Comparison of ENCODE assay signal across 8 cellular contexts in the genomic region with DNA sequence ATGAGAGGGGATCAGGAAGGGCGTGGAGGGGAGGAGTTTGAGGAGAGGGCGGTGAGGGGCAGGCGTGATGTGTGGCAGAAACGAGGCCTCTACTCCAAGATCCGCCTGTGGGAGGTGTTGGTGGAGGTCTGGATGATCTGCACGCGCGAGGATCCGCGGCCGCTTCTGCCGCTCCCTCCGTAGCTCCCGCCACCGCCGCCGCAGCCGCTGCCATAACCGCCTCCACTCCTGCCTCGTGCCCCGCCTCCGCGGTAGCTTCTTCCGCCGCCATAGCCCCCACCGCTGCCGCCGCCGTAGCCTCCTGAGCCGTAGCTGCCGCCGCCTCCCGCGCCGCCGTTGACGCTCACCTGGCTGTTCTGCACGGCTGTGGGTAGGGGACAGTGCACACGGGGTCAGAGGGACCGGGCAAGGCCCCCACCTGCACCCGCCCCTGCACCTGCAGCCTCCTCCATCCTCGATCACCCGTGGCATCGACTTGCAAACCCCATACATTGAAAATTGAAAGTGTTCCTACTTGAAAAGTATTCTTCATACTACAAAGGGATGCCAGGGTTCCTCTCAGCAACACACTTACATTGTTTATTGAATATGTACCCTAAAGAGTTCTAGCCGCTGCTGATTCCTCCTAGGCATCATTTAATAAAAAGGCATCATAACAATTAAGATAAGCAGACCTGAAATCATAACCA. TPM values are rescaled to one million over a fixed set of nuclear protein-coding genes. Genes with fewer than 3 reads are reported as not detected.
DNase-seq lines count a peak whose midpoint lies in the region; ATAC-seq and TF ChIP-seq lines count a peak whose summit lies in the region.

No MANE protein-coding gene starts in this region.

- no peak for TF ChIP-seq CTCF in omental fat pad (IDR thresholded peaks at IDR 0.05)
- no peak for TF ChIP-seq CTCF in type B pancreatic cell (conservative IDR thresholded peaks at IDR 0.05)

- H3K4me3 ChIP-seq in HUES6 (ENCODE audit: low read depth, low read length), result peak overlapping the region; percentile 50

- H3K9me3 Mint-ChIP-seq in type B pancreatic cell, result no peaks in the 10 kb centered on the region

- peak overlapping the region; percentile 65 for H3K27ac Mint-ChIP-seq in type B pancreatic cell

- H3K36me3 ChIP-seq in HUES6 (ENCODE audit: control insufficient read depth, insufficient read depth, low read length), result no peaks in the 10 kb centered on the region

- H3K36me3 Mint-ChIP-seq in type B pancreatic cell, result no peaks in the 10 kb centered on the region

- DNase-seq in activated CD4-positive, alpha-beta T cell treated with anti-CD3 and anti-CD28 coated beads for 24 hours (ENCODE audit: low read depth in 2 of 2), result peak; percentile 22 to 33
- DNase-seq in effector CD4-positive, alpha-beta T cell, result peak; percentile 33
- DNase-seq in omental fat pad (ENCODE audit: low spot score) (no peak), type B pancreatic cell (ENCODE audit: extremely low spot score, unreplicated experiment) (no peak), inferior parietal cortex (ENCODE audit: extremely low spot score) (no peak), KG1 (lab: John Stamatoyannopoulos, UW) (no peak), DMS114 treated with DMSO at 0.1 percent for 48 hours (lab: John Stamatoyannopoulos, UW; ENCODE audit: unreplicated experiment) (no peak)

- H3K9me3 ChIP-seq in HUES6 (ENCODE audit: control insufficient read depth, insufficient read depth, low read depth, low read length), result no peaks in the 10 kb centered on the region

- peaks cover 78% of the 10 kb centered on the region for H3K27me3 Mint-ChIP-seq in type B pancreatic cell

- peaks cover 13% of the 10 kb centered on the region for H3K4me1 Mint-ChIP-seq in type B pancreatic cell (ENCODE audit: unreplicated experiment)

- peaks cover 75% of the 10 kb centered on the region for H3K27me3 ChIP-seq in HUES6 (ENCODE audit: control insufficient read depth, insufficient read depth, low read length)

- H3K4me1 ChIP-seq in HUES6 (ENCODE audit: control insufficient read depth, insufficient read depth, low read length), result peaks cover 7% of the 10 kb centered on the region

- no peak overlapping the region for H3K27ac ChIP-seq in HUES6 (ENCODE audit: low read depth, low read length)

- ATAC-seq in omental fat pad (ENCODE audit: low FRiP score), result peak; percentile 55

- peak overlapping the region; percentile 85 for H3K4me3 Mint-ChIP-seq in type B pancreatic cell

- no peak overlapping the region for H3K9ac ChIP-seq in HUES6 (ENCODE audit: low read length)

RNA-seq across cellular contexts. Expression of gene KRT1, which starts 11.0 kb away (rescaled TPM):
- under 1 TPM in 1 of 4 donors, not detected in 3; 0.47 TPM for total RNA-seq in omental fat pad
- total RNA-seq in type B pancreatic cell (ENCODE audit: low replicate concordance), result 269 and 837 TPM in 2 replicates

RNA-seq across cellular contexts. Expression of gene KRT77, which starts 12.1 kb away (rescaled TPM):
- total RNA-seq in omental fat pad (not detected), type B pancreatic cell (ENCODE audit: low replicate concordance) (0.27 and 2.3 TPM in 2 replicates)

RNA-seq across cellular contexts. Expression of gene KRT2, which starts 39.2 kb away (rescaled TPM):
- total RNA-seq in omental fat pad (not detected), type B pancreatic cell (ENCODE audit: low replicate concordance) (not detected in 2 replicates)

Comparison
In these comparisons a context has a peak if more than half of its experiments do, and no peak if none do; other contexts are left out.
1. DNase-seq: peak in activated CD4-positive, alpha-beta T cell treated with anti-CD3 and anti-CD28 coated beads for 24 hours (2 of 2) and effector CD4-positive, alpha-beta T cell (single experiment); none in omental fat pad (single experiment), type B pancreatic cell (single experiment), inferior parietal cortex (single experiment), KG1 (single experiment) and DMS114 treated with DMSO at 0.1 percent for 48 hours (single experiment).
2. RNA of gene KRT1, which starts 11.0 kb away (total RNA-seq): 269 to 837 TPM in type B pancreatic cell; 0.47 TPM in omental fat pad; every median in the first group is over 100 times any median in the second.